1 cellular context compared by ENCODE assay signal in genomic region chr5:133967124-133967523, GRCh38.
TF ChIP-seq lines count a peak whose summit lies in the region.

No MANE protein-coding gene starts in this region.

TF ChIP-seq in H1, 55 proteins besides CTCF, POLR2A, EP300 and RAD21:
- TF ChIP-seq HDAC6 (IDR thresholded peaks at IDR 0.05; ENCODE audit: low read depth, low read length): no peak
- no peak for TF ChIP-seq TBP (IDR thresholded peaks at IDR 0.05; ENCODE audit: low read depth, low read length)
- no peak for TF ChIP-seq SIN3A (conservative IDR thresholded peaks at IDR 0.05 in 1 of 2, IDR thresholded peaks at IDR 0.05 in 1 of 2; ENCODE audit: low read depth in 1 of 2, low read length in 2 of 2)
- TF ChIP-seq SP2 (IDR thresholded peaks at IDR 0.05; ENCODE audit: low read length): no peak
- no peak for TF ChIP-seq ATF2 (IDR thresholded peaks at IDR 0.05; ENCODE audit: low read length)
- no peak for TF ChIP-seq RFX5 (IDR thresholded peaks at IDR 0.05; ENCODE audit: borderline replicate concordance, low read depth, low read length)
TF ChIP-seq in H1: peak in this region for 0.
